1 cellular context compared by ENCODE assay signal in the genomic region with DNA sequence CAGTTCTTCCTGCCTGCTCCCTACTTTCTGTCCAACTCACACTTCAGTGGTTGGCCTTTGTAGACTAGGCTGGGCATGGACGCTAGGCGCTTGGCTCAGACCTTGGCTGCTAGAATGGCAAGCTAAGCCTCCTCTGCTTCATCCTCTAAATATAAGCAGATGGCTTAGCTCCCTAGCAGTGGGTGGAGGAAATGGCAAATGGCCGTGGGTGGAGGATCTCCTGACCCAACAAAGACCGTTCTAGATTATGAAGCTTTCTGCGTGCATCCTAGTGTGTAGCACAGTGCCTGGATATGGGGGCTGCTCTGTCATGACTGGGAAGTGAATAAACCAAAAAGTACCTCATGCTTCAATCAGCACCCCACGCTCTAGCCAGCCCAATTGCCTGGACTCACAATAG.
TF ChIP-seq lines count a peak whose summit lies in the region.

No MANE protein-coding gene starts in this region.

TF ChIP-seq in K562, 482 proteins besides CTCF, POLR2A, EP300 and RAD21:
- TF ChIP-seq EGR1 (conservative IDR thresholded peaks at IDR 0.05): 0 out of 2 replicates have a peak, but pooled peaks have one; percentile 21
- TF ChIP-seq, protein P1, sequence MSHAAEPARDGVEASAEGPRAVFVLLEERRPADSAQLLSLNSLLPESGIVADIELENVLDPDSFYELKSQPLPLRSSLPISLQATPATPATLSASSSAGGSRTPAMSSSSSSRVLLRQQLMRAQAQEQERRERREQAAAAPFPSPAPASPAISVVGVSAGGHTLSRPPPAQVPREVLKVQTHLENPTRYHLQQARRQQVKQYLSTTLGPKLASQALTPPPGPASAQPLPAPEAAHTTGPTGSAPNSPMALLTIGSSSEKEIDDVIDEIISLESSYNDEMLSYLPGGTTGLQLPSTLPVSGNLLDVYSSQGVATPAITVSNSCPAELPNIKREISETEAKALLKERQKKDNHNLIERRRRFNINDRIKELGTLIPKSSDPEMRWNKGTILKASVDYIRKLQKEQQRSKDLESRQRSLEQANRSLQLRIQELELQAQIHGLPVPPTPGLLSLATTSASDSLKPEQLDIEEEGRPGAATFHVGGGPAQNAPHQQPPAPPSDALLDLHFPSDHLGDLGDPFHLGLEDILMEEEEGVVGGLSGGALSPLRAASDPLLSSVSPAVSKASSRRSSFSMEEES (CRISPR knock-in tag; IDR thresholded peaks at IDR 0.05): no peak
- no peak for TF ChIP-seq SREBF1 (IDR thresholded peaks at IDR 0.05; ENCODE audit: borderline replicate concordance, low read depth, low read length)
